Comparison of ENCODE assay signal across 23 cellular contexts in genomic region chr5:145774442-145774841, GRCh38.
DNase-seq lines count a peak whose midpoint lies in the region; ATAC-seq and TF ChIP-seq lines count a peak whose summit lies in the region.
"Had no signal": no experiment of that assay in that cellular context is flagged by ENCODE, and none has a peak within 500 bp of the region (broad histone marks: within the 10 kb centered on the region; RNA-seq: fewer than 3 reads in every experiment).

No MANE protein-coding gene starts in this region.

- in situ Hi-C loops in brain microvascular endothelial cell (cut with HindIII; ENCODE audit: low pct_ligation_motif_present, low sequenced_read_pairs): no loop called here

- WGBS in mesendoderm (ENCODE audit: extremely low coverage, insufficient coverage, low lambda C conversion rate): no CpG with 5 or more reads among the region's 1 CpG

- H2BK15ac ChIP-seq in mesendoderm (replicated peaks; ENCODE audit: low read depth): no peak overlapping the region

- no peak overlapping the region for H3K4ac ChIP-seq in mesendoderm (ENCODE audit: low read depth, low read length)

- H3K9me3 Mint-ChIP-seq in stimulated activated naive CD8-positive, alpha-beta T cell treated with anti-CD3 and anti-CD28 coated beads, Interleukin-15, amount 100 ng/mL, for 72 hours: peaks cover 0 to 7% of the 10 kb centered on the region in 2 donors

- H2BK120ac ChIP-seq in mesendoderm (ENCODE audit: low read depth, low read length): no peak overlapping the region

- H3K27me3 Mint-ChIP-seq in stimulated activated naive CD8-positive, alpha-beta T cell treated with anti-CD3 and anti-CD28 coated beads, Interleukin-15, amount 100 ng/mL, for 72 hours: no peaks in the 10 kb centered on the region
- H3K27me3 Mint-ChIP-seq: CD4-positive, CD25-positive, alpha-beta regulatory T cell had no signal

- no peak overlapping the region for H4K8ac ChIP-seq in mesendoderm (ENCODE audit: low read depth, low read length)

- H3K4me3 Mint-ChIP-seq in stimulated activated naive CD8-positive, alpha-beta T cell treated with anti-CD3 and anti-CD28 coated beads, Interleukin-15, amount 100 ng/mL, for 72 hours: no peak overlapping the region
- H3K4me3 Mint-ChIP-seq: CD4-positive, CD25-positive, alpha-beta regulatory T cell had no signal

- H3K18ac ChIP-seq in mesendoderm (ENCODE audit: low read length): no peak overlapping the region

- no peak overlapping the region for H3K56ac ChIP-seq in mesendoderm (ENCODE audit: low read length)

- no peaks in the 10 kb centered on the region for H3K79me2 ChIP-seq in mesendoderm (ENCODE audit: control insufficient read depth, insufficient read depth, low read length)

- no peak overlapping the region for H3K27ac Mint-ChIP-seq in stimulated activated naive CD8-positive, alpha-beta T cell treated with anti-CD3 and anti-CD28 coated beads, Interleukin-15, amount 100 ng/mL, for 72 hours
- H3K27ac Mint-ChIP-seq: CD4-positive, CD25-positive, alpha-beta regulatory T cell had no signal

- H2AK5ac ChIP-seq in mesendoderm (ENCODE audit: low read length): no peak overlapping the region

- H3K9ac ChIP-seq in mesendoderm (ENCODE audit: low read length): no peak overlapping the region
- H3K9ac ChIP-seq: BLaER1, SK-N-SH had no signal

- H3K79me1 ChIP-seq in mesendoderm (ENCODE audit: low read length): no peaks in the 10 kb centered on the region

- no peak overlapping the region for H3K27ac ChIP-seq in mesendoderm (ENCODE audit: low read depth, low read length)
- no peak overlapping the region for H3K27ac ChIP-seq in brain microvascular endothelial cell
- H3K27ac ChIP-seq: BLaER1 had no signal

- H3K4me2 ChIP-seq in mesendoderm (ENCODE audit: low read length): no peak overlapping the region
- H3K4me2 ChIP-seq: BLaER1, SK-N-SH had no signal

- ATAC-seq in stimulated activated naive CD8-positive, alpha-beta T cell treated with anti-CD3 and anti-CD28 coated beads, Interleukin-15, Interleukin-2, amounts not matched to agents 100 U/mL and 50 U/mL, for 24 hours: peak; percentile 37
- ATAC-seq in stimulated activated naive CD8-positive, alpha-beta T cell treated with anti-CD3 and anti-CD28 coated beads, Interleukin-15, amount 100 ng/mL, for 72 hours: no peak
- ATAC-seq in SK-N-SH treated with all-trans-retinoic acid at 6 μM for 48 hours: no peak
- ATAC-seq in HG02938 (IDR thresholded peaks at IDR 0.05; ENCODE audit: unreplicated experiment): no peak
- ATAC-seq: HCT116, PC-3 had no signal

- H3K23ac ChIP-seq in mesendoderm (ENCODE audit: low read length): no peak overlapping the region

- no peaks in the 10 kb centered on the region for H3K4me1 Mint-ChIP-seq in stimulated activated naive CD8-positive, alpha-beta T cell treated with anti-CD3 and anti-CD28 coated beads, Interleukin-15, amount 100 ng/mL, for 72 hours
- H3K4me1 Mint-ChIP-seq: CD4-positive, CD25-positive, alpha-beta regulatory T cell had no signal

- H3K36me3 ChIP-seq in mesendoderm (ENCODE audit: control insufficient read depth, insufficient read depth, low read length) (no peaks in the 10 kb centered on the region), brain microvascular endothelial cell (replicated peaks) (no peaks in the 10 kb centered on the region)

- no peak overlapping the region for H3K4me3 ChIP-seq in choroid plexus epithelial cell (ENCODE audit: low read depth, low read length)
- no peak overlapping the region for H3K4me3 ChIP-seq in mesendoderm (ENCODE audit: low read length)
- no peak overlapping the region for H3K4me3 ChIP-seq in brain microvascular endothelial cell (ENCODE audit: low read depth, low read length)
- H3K4me3 ChIP-seq: BLaER1 had no signal

- H3K27me3 ChIP-seq in mesendoderm (ENCODE audit: insufficient read depth, low read length, poor library complexity) (no peaks in the 10 kb centered on the region), brain microvascular endothelial cell (replicated peaks) (no peaks in the 10 kb centered on the region)
- H3K27me3 ChIP-seq: BLaER1 had no signal

- H3K4me1 ChIP-seq in mesendoderm (ENCODE audit: control insufficient read depth, low read depth, low read length): peaks cover 3% of the 10 kb centered on the region
- H3K4me1 ChIP-seq: BLaER1 had no signal

- TF ChIP-seq CTCF in choroid plexus epithelial cell (conservative IDR thresholded peaks at IDR 0.05; ENCODE audit: low read depth, low read length): no peak
- no peak for TF ChIP-seq CTCF in brain microvascular endothelial cell (IDR thresholded peaks at IDR 0.05; ENCODE audit: low read depth, low read length, missing control alignments)

- DNase-seq in stimulated activated naive CD8-positive, alpha-beta T cell treated with anti-CD3 and anti-CD28 coated beads, Interleukin-15, Interleukin-2, amounts not matched to agents 100 U/mL and 50 U/mL, for 24 hours: no peak
- DNase-seq in stimulated activated naive CD8-positive, alpha-beta T cell treated with anti-CD3 and anti-CD28 coated beads, Interleukin-15, amount 100 ng/mL, for 72 hours: no peak
- DNase-seq in choroid plexus epithelial cell (ENCODE audit: low read depth) (peak; percentile 13), mesendoderm (peak; percentile 68), NCI-H1436 (lab: John Stamatoyannopoulos, UW) (no peak), brain microvascular endothelial cell (no peak)
- DNase-seq: CD4-positive, CD25-positive, alpha-beta regulatory T cell; GOT3; Kasumi-1; NCI-H1092 treated with DMSO at 0.1 percent for 48 hours; NCI-H1436 treated with DMSO at 0.1 percent for 48 hours; NCI-H1930; NCI-H2107; NCI-H446; NCI-H524 treated with DMSO at 0.1 percent for 48 hours; NCI-H82; NK-92 treated with Interleukin-12 subunit alpha and Interleukin-12 subunit beta, amount 100 ng/mL, for 24 hours; PC-3; SK-N-SH had no signal

- no peak overlapping the region for H4K5ac ChIP-seq in mesendoderm (ENCODE audit: low read length)

- H2BK5ac ChIP-seq in mesendoderm (ENCODE audit: low read length): no peak overlapping the region

TF ChIP-seq in SK-N-SH treated with all-trans-retinoic acid at 6 μM for 48 hours, 23 proteins besides CTCF, POLR2A, EP300 and RAD21:
- no peak for TF ChIP-seq ARNTL (CRISPR knock-in tag; IDR thresholded peaks at IDR 0.05; ENCODE audit: borderline replicate concordance, low read depth)
- no peak for TF ChIP-seq POU6F1 (CRISPR knock-in tag; IDR thresholded peaks at IDR 0.05; ENCODE audit: borderline replicate concordance, low read depth)
- TF ChIP-seq ESRRG (CRISPR knock-in tag; IDR thresholded peaks at IDR 0.05): no peak
- TF ChIP-seq ZNF565 (CRISPR knock-in tag; conservative IDR thresholded peaks at IDR 0.05; ENCODE audit: low read depth): no peak
- no peak for TF ChIP-seq ZNF70 (CRISPR knock-in tag; IDR thresholded peaks at IDR 0.05)
- no peak for TF ChIP-seq CSDC2 (CRISPR knock-in tag; IDR thresholded peaks at IDR 0.05)
- TF ChIP-seq ZNF8 (CRISPR knock-in tag; IDR thresholded peaks at IDR 0.05): no peak
- TF ChIP-seq CREB5 (CRISPR knock-in tag; IDR thresholded peaks at IDR 0.05; ENCODE audit: low read depth): no peak
- no peak for TF ChIP-seq CSRNP3 (CRISPR knock-in tag; IDR thresholded peaks at IDR 0.05)
- TF ChIP-seq ZC3H10 (CRISPR knock-in tag; IDR thresholded peaks at IDR 0.05): no peak
- TF ChIP-seq GLIS3 (CRISPR knock-in tag; IDR thresholded peaks at IDR 0.05): no peak

Comparison
In these comparisons a context has a peak if more than half of its experiments do, and no peak if none do; other contexts are left out.
1. DNase-seq: peak in choroid plexus epithelial cell (single experiment) and mesendoderm (single experiment); none in stimulated activated naive CD8-positive, alpha-beta T cell treated with anti-CD3 and anti-CD28 coated beads, Interleukin-15, Interleukin-2, amounts not matched to agents 100 U/mL and 50 U/mL, for 24 hours (single experiment), stimulated activated naive CD8-positive, alpha-beta T cell treated with anti-CD3 and anti-CD28 coated beads, Interleukin-15, amount 100 ng/mL, for 72 hours (0 of 2), NCI-H1436 (single experiment) and brain microvascular endothelial cell (single experiment).